ENCODE assay signal across 8 cellular contexts in genomic region chr2:180006781-180007579, GRCh38. TPM values are rescaled to one million over a fixed set of nuclear protein-coding genes. Genes with fewer than 3 reads are reported as not detected.
DNase-seq lines count a peak whose midpoint lies in the region; ATAC-seq and TF ChIP-seq lines count a peak whose summit lies in the region.

Gene CWC22 (minus strand): TSS chr2:180007297. CDS start chr2:179993341, 13,956 bp downstream.

- peak; percentile 39 to 92 for TF ChIP-seq EP300 in tibial nerve (IDR thresholded peaks at IDR 0.05)

- H3K4me3 ChIP-seq in GM12875 (ENCODE audit: low read depth, low read length): peak within 1 kb of the TSS; percentile 65
- peak within 1 kb of the TSS; percentile 99 for H3K4me3 ChIP-seq in adipocyte (ENCODE audit: low read length)
- peak within 1 kb of the TSS; percentile 88 for H3K4me3 ChIP-seq in cardiac muscle cell
- peak within 1 kb of the TSS; percentile 84 for H3K4me3 ChIP-seq in parathyroid adenoma (ENCODE audit: low read depth, low read length)
- H3K4me3 ChIP-seq in tibial nerve: peak within 1 kb of the TSS; percentile 77 to 91 (median 86)

- ATAC-seq in HG02798 (IDR thresholded peaks at IDR 0.05; ENCODE audit: poor library complexity, unreplicated experiment): peak; percentile 98

- no peaks in the 10 kb centered on the region for H3K36me3 ChIP-seq in adipocyte (ENCODE audit: control insufficient read depth, insufficient read depth, low read length, severe bottlenecking)
- H3K36me3 ChIP-seq in cardiac muscle cell: no peaks in the 10 kb centered on the region
- H3K36me3 ChIP-seq in parathyroid adenoma (ENCODE audit: control insufficient read depth, insufficient read depth, low read length): no peaks in the 10 kb centered on the region
- no peaks in the 10 kb centered on the region for H3K36me3 ChIP-seq in tibial nerve

- H3K27ac ChIP-seq in cardiac muscle cell: peak within 1 kb of the TSS; percentile 95
- peak within 1 kb of the TSS; percentile 97 for H3K27ac ChIP-seq in parathyroid adenoma
- H3K27ac ChIP-seq in tibial nerve: peak within 1 kb of the TSS; percentile 83 to 93 (median 89)

- H3K4me1 ChIP-seq in adipocyte (ENCODE audit: control insufficient read depth, insufficient read depth, low read length) (peaks cover 16% of the 10 kb centered on the region), cardiac muscle cell (ENCODE audit: low read depth) (peaks cover 7% of the 10 kb centered on the region), parathyroid adenoma (no peaks in the 10 kb centered on the region), tibial nerve (peaks cover 0 to 46% (median 16%) of the 10 kb centered on the region in 4 donors)

- TF ChIP-seq CTCF in GM12875 (IDR thresholded peaks at IDR 0.05; ENCODE audit: borderline replicate concordance, insufficient read depth, low read depth, low read length) (no peak), cardiac muscle cell (IDR thresholded peaks at IDR 0.05; ENCODE audit: low read depth, low read length) (no peak), parathyroid adenoma (IDR thresholded peaks at IDR 0.05) (no peak), tibial nerve (IDR thresholded peaks at IDR 0.05) (peak in 1 of 5 experiments; percentile 21)

- peak within 1 kb of the TSS; percentile 84 for H3K4me2 ChIP-seq in parathyroid adenoma (ENCODE audit: low read length)

- H3K9me3 ChIP-seq in adipocyte (ENCODE audit: control insufficient read depth, low read length) (no peaks in the 10 kb centered on the region), cardiac muscle cell (ENCODE audit: low read depth) (no peaks in the 10 kb centered on the region), parathyroid adenoma (ENCODE audit: control insufficient read depth, low read length) (no peaks in the 10 kb centered on the region), tibial nerve (no peaks in the 10 kb centered on the region)

- DNase-seq in NCI-H1436 (lab: John Stamatoyannopoulos, UW) (peak; percentile 90), T follicular helper cell (ENCODE audit: low read depth) (peak; percentile 82), adipocyte (ENCODE audit: low read depth) (peak; percentile 98), cardiac muscle cell (ENCODE audit: low read depth in 1 of 2, low spot score in 1 of 2) (peak; percentile 93 to 95), tibial nerve (ENCODE audit: low spot score in 2 of 2) (peak; percentile 80 to 95)

- WGBS in tibial nerve, 2 donors: 1% methylated on average over 45 to 46 of the region's 46 CpGs

- H3K9ac ChIP-seq in adipocyte (ENCODE audit: low read length): peak within 1 kb of the TSS; percentile 97
- peak within 1 kb of the TSS; percentile 87 for H3K9ac ChIP-seq in parathyroid adenoma

- peak within 1 kb of the TSS; percentile 97 for H2AFZ ChIP-seq in parathyroid adenoma

- H3K79me2 ChIP-seq in parathyroid adenoma: peaks cover 26% of the 10 kb centered on the region

- TF ChIP-seq POLR2A in tibial nerve (IDR thresholded peaks at IDR 0.05): peak in 1 of 2 donors; percentile 20

- H3K27me3 ChIP-seq in adipocyte (replicated peaks; ENCODE audit: control insufficient read depth, insufficient read depth, low read length) (no peaks in the 10 kb centered on the region), cardiac muscle cell (no peaks in the 10 kb centered on the region), parathyroid adenoma (ENCODE audit: control insufficient read depth, insufficient read depth, low read length) (no peaks in the 10 kb centered on the region), tibial nerve (no peaks in the 10 kb centered on the region)

RNA-seq across cellular contexts. Expression of gene CWC22, which starts in this region (rescaled TPM):
- total RNA-seq in cardiac muscle cell (6.7 and 15.2 TPM in 2 replicates), tibial nerve (10 to 100 TPM; 20.6 to 26.0 (median 22.9) TPM)
- polyA plus RNA-seq in cardiac muscle cell: 21.2 and 21.7 TPM in 2 replicates

Comparison
In these comparisons a context has a peak if more than half of its experiments do, and no peak if none do; other contexts are left out.
1. Peak in every context shown above with its lines: DNase-seq, ATAC-seq, H3K4me3 ChIP-seq and H3K27ac ChIP-seq.